In the genomic region with DNA sequence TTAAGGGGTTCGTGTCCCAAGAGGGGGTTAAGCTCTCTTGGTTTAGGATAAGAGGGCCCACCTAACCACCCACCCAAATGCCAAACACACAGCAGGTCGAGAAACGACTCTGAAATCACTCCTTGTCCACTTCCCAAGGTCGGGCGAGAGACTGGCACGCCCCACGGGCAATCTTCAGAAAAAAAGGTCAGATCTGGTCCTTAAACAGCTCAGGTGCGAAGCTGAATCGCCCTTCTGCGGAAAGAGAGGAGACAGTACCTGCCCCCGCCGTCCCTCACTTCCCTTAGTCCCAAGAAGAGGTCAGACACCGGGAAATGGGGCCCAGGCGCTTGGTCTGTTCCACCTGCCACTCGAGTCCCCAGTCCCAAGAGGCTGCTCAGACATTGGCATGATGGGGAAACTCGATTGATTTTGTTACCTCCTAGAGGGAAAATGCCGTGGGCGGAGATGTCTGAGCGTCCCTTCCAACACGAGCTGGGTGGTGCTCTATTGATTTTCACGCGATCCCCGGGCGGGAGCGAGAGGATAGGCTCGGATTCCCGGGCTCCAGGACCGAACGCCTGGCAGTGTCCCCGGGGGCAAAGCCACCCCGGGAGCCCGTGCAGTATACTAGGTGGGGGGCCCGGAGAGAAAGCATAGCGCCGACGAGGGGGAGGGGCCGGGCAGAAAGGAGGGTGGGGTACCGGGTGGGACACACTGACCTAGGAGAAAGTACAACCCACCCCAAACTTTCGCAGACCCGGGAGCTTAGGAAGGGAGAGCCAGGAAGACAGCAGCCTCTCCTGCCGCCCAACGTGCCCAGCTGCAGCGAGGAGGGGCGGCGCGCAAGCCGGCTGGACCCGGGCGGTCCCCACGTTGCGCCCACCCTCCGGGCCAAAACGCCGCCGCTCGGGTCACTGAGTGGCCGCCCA, we compare ENCODE assay signal across 8 cellular contexts. TPM values are rescaled to one million over a fixed set of nuclear protein-coding genes. Genes with fewer than 3 reads are reported as not detected.
DNase-seq lines count a peak whose midpoint lies in the region; ATAC-seq and TF ChIP-seq lines count a peak whose summit lies in the region.

No MANE protein-coding gene starts in this region.

- H3K4me3 ChIP-seq in ovary: peak overlapping the region; percentile 45

- H3K36me3 ChIP-seq in ovary: no peaks in the 10 kb centered on the region

- H3K4me3 Mint-ChIP-seq in activated B cell treated with CpG ODN at 0.5 μM for 24 hours: peak overlapping the region; percentile 56

- TF ChIP-seq POLR2A in ovary (IDR thresholded peaks at IDR 0.05): no peak

- in situ Hi-C loops in G401 (cut with HindIII; ENCODE audit: low sequenced_read_pairs): no loop called here

- H3K27me3 Mint-ChIP-seq in activated B cell treated with CpG ODN at 0.5 μM for 24 hours: peaks cover 52% of the 10 kb centered on the region

- DNase-seq in D341Med (ENCODE audit: low spot score) (peak; percentile 68), activated B cell treated with CpG ODN at 0.5 μM for 24 hours (no peak), foreskin keratinocyte (peak in 1 of 2 donors; percentile 40), ovary (peak in 3 of 5 donors; percentile 19 to 34 (median 31)), G401 (ENCODE audit: low spot score) (no peak)

- intact Hi-C loops in activated B cell treated with CpG ODN at 0.5 μM for 24 hours (cut with micrococcal nuclease): no loop called here
- intact Hi-C loops in ovary (cut with DNase I): loop anchor here in 3 of 4 donors (5.0 to 10.0 kb wide), 5 partner anchors 637 to 960 kb away; no protein-coding TSS in a partner anchor

- POLR2A ChIA-PET in activated B cell treated with CpG ODN at 0.5 μM for 24 hours (lab: Charles Lee): no interaction called here

- no peaks in the 10 kb centered on the region for H3K9me3 ChIP-seq in ovary

- H3K9me3 Mint-ChIP-seq in activated B cell treated with CpG ODN at 0.5 μM for 24 hours: no peaks in the 10 kb centered on the region

- ATAC-seq in HG03196 (IDR thresholded peaks at IDR 0.05; ENCODE audit: unreplicated experiment) (peak; percentile 2), activated B cell treated with CpG ODN at 0.5 μM for 24 hours (ENCODE audit: low read depth) (no peak), foreskin keratinocyte (peak; percentile 27), GM18868 (IDR thresholded peaks at IDR 0.05; ENCODE audit: unreplicated experiment) (no peak), HG03095 (IDR thresholded peaks at IDR 0.05; ENCODE audit: unreplicated experiment) (no peak)

- no peak overlapping the region for H3K27ac ChIP-seq in foreskin keratinocyte
- no peak overlapping the region for H3K27ac ChIP-seq in ovary

- TF ChIP-seq CTCF in activated B cell treated with CpG ODN at 0.5 μM for 24 hours (IDR thresholded peaks at IDR 0.05) (no peak), foreskin keratinocyte (conservative IDR thresholded peaks at IDR 0.05) (no peak), ovary (IDR thresholded peaks at IDR 0.05) (no peak)

- no peaks in the 10 kb centered on the region for H3K36me3 Mint-ChIP-seq in activated B cell treated with CpG ODN at 0.5 μM for 24 hours (ENCODE audit: low read depth)

- H3K27ac Mint-ChIP-seq in activated B cell treated with CpG ODN at 0.5 μM for 24 hours: no peak overlapping the region

- 0 to 1% (median 1%) methylated on average over 55 to 57 of the region's 57 CpGs for WGBS in ovary, 3 donors

- TF ChIP-seq EP300 in ovary (IDR thresholded peaks at IDR 0.05): no peak

- CTCF ChIA-PET in activated B cell treated with CpG ODN at 0.5 μM for 24 hours (lab: Charles Lee): interaction anchor here (1.0 kb wide), 1 partner anchor 669 kb away, joined by 3 read pairs; no protein-coding TSS in a partner anchor

- peaks cover 20% of the 10 kb centered on the region for H3K4me1 Mint-ChIP-seq in activated B cell treated with CpG ODN at 0.5 μM for 24 hours

- H3K27me3 ChIP-seq in foreskin keratinocyte (peaks cover 4% of the 10 kb centered on the region), ovary (no peaks in the 10 kb centered on the region)

- H3K4me1 ChIP-seq in foreskin keratinocyte: peaks cover 12% of the 10 kb centered on the region
- peaks cover 2% of the 10 kb centered on the region for H3K4me1 ChIP-seq in ovary (ENCODE audit: insufficient read depth)

RNA-seq across cellular contexts. Expression of a gene that starts 1.1 kb away (rescaled TPM):
- total RNA-seq in activated B cell treated with CpG ODN at 0.5 μM for 24 hours (not detected in 2 replicates), foreskin keratinocyte (1.4 and 2.6 TPM in 2 replicates), ovary (1 to 10 TPM in 4 of 7 donors, under 1 TPM in 3; 0.13 to 3.9 (median 1.3) TPM)
- polyA plus RNA-seq in foreskin keratinocyte (0.46 and 0.76 TPM in 2 replicates), ovary (1 to 10 TPM; 1.7 to 1.9 TPM)
- under 0.01 TPM in 1 of 2 replicates, not detected in the other for total RNA-seq in G401 (2014; rRNA removed; shearing (Covaris generic))

Comparison
In these comparisons a context has a peak if more than half of its experiments do, and no peak if none do; other contexts are left out.
1. DNase-seq: peak in D341Med (single experiment) and ovary (3 of 5); none in activated B cell treated with CpG ODN at 0.5 μM for 24 hours (single experiment) and G401 (single experiment).
2. ATAC-seq: peak in HG03196 (single experiment) and foreskin keratinocyte (single experiment); none in activated B cell treated with CpG ODN at 0.5 μM for 24 hours (single experiment), GM18868 (single experiment) and HG03095 (single experiment).